In the genomic region with DNA sequence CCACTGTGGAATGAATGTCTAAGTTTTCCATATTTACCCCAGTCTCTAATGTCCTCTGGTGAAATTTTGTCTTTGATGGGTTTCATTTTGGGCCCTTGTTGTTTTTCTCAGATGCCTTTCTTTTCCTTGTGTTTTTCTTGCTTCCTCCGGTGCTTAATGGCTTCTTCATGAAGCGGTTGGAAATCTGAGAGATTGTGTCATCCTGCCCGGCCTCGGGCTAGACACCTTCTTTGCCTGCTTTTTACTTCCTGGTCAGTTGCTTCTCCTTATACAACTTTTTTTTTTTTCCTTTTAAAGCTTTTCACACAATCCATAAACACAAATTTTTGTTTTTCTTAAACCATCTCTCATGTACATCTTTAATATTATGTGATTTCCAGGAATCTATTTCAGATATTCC, we compare ENCODE assay signal across 1 cellular context.
TF ChIP-seq lines count a peak whose summit lies in the region.

No MANE protein-coding gene starts in this region.

TF ChIP-seq in HEK293T, 16 proteins besides CTCF, POLR2A, EP300 and RAD21:
- TF ChIP-seq SUZ12 (IDR thresholded peaks at IDR 0.05) (no peak), ZNF384 (IDR thresholded peaks at IDR 0.05) (no peak), SP1 (IDR thresholded peaks at IDR 0.05) (no peak), ELF4 (IDR thresholded peaks at IDR 0.05) (no peak), HDGF (IDR thresholded peaks at IDR 0.05; ENCODE audit: borderline replicate concordance) (no peak), FOXK2 (IDR thresholded peaks at IDR 0.05) (no peak), FOXM1 (IDR thresholded peaks at IDR 0.05; ENCODE audit: borderline replicate concordance) (no peak), ARNT (IDR thresholded peaks at IDR 0.05) (no peak), TARDBP (IDR thresholded peaks at IDR 0.05) (no peak), BHLHE40 (IDR thresholded peaks at IDR 0.05; ENCODE audit: borderline replicate concordance) (no peak)
- TF ChIP-seq, protein P1, sequence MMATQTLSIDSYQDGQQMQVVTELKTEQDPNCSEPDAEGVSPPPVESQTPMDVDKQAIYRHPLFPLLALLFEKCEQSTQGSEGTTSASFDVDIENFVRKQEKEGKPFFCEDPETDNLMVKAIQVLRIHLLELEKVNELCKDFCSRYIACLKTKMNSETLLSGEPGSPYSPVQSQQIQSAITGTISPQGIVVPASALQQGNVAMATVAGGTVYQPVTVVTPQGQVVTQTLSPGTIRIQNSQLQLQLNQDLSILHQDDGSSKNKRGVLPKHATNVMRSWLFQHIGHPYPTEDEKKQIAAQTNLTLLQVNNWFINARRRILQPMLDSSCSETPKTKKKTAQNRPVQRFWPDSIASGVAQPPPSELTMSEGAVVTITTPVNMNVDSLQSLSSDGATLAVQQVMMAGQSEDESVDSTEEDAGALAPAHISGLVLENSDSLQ (IDR thresholded peaks at IDR 0.05) = no peak
